In the genomic region with DNA sequence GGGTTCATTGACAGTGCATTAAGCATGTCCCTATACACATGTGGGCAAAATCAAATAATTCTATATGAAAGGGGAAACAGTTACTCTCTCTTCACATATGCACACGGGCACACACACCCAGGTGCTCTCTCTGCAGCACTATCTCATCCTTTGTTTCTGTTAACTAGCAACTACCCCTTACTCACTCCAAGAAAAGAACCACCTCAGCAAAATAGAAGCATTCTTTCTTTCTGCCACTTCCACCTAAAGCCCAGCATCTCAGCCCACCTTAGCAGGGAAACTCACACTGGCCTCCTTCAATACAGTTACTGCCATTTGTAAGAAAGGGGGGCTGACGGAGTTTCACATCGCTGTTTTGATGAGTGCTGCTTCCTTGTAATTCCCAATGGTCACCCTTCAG, we compare ENCODE assay signal across 27 cellular contexts.
"Had no signal": no experiment of that assay in that cellular context is flagged by ENCODE, and none has a peak within 500 bp of the region (broad histone marks: within the 10 kb centered on the region; RNA-seq: fewer than 3 reads in every experiment).

No MANE protein-coding gene starts in this region.

- H3K9me3 Mint-ChIP-seq: central memory CD8-positive, alpha-beta T cell had no signal

- H3K27ac Mint-ChIP-seq: activated CD8-positive, alpha-beta T cell treated with anti-CD3 and anti-CD28 coated beads, Interleukin-2, amount 10 ng/mL, durations not matched to agents 7 days and 5 days; activated naive CD4-positive, alpha-beta T cell treated with anti-CD3 and anti-CD28 coated beads, Interleukin-2, amount 50 U/mL, for 72 hours; activated naive CD8-positive, alpha-beta T cell treated with anti-CD3 and anti-CD28 coated beads, Interleukin-2, amount 50 U/mL, for 24 hours; activated T-helper 1 cell treated with anti-CD3 and anti-CD28 coated beads, Interleukin-12 subunit alpha, Interleukin-12 subunit beta, Interleukin-2, Interleukin-4 antibody, amounts not matched to agents 30 ng/mL and 10 ng/mL and 1 ng/mL, durations not matched to agents 14 hours and 24 hours and 36 hours; T-helper 1 cell treated with Interleukin-12 subunit alpha and Interleukin-12 subunit beta and Interleukin-4 antibody, amounts not matched to agents 30 μg/mL and 1 μg/mL, for 36 hours; WTC11 had no signal

- H3K27ac ChIP-seq: ascending aorta, body of pancreas, PC-9 had no signal

- H3K9me3 ChIP-seq: ascending aorta, body of pancreas had no signal

- H3K4me1 ChIP-seq: ascending aorta had no signal

- H3K27me3 ChIP-seq: ascending aorta, body of pancreas had no signal

- H3K36me3 Mint-ChIP-seq: WTC11 had no signal

- H2AFZ ChIP-seq: PC-9 had no signal

- DNase-seq: activated CD4-positive, alpha-beta T cell treated with anti-CD3 and anti-CD28 coated beads for 48 hours; activated CD4-positive, alpha-beta T cell treated with anti-CD3 and anti-CD28 coated beads, Interleukin-2, amount 50 U/mL, for 4 hours; activated CD8-positive, alpha-beta T cell treated with anti-CD3 and anti-CD28 coated beads, Interleukin-2, amount 10 ng/mL, durations not matched to agents 7 days and 5 days; activated effector memory CD4-positive, alpha-beta T cell treated with anti-CD3 and anti-CD28 coated beads, Interleukin-2, amount 50 U/mL, for 16 hours; activated naive CD4-positive, alpha-beta T cell treated with Interleukin-2 at 50 U/mL for 16 hours; activated naive CD8-positive, alpha-beta T cell treated with anti-CD3 and anti-CD28 coated beads, Interleukin-2, amount 50 U/mL, for 24 hours; amniotic stem cell; body of pancreas; Karpas-422; MM.1S; NCI-H1105; NCI-H1436; NCI-H1694 treated with DMSO at 0.1 percent for 48 hours; NCI-H2029 treated with DMSO at 0.1 percent for 48 hours; NCI-H510A treated with DMSO at 0.1 percent for 48 hours; NCI-H69; NK-92 treated with Interleukin-12 subunit alpha and Interleukin-12 subunit beta, amount 100 ng/mL, for 24 hours; PC-9; SHP77 treated with DMSO at 0.1 percent for 48 hours; T-helper 9 cell had no signal

- FAIRE-seq: bronchial epithelial cell had no signal

- H3K27me3 Mint-ChIP-seq: central memory CD8-positive, alpha-beta T cell had no signal

- H3K4me1 Mint-ChIP-seq: WTC11 had no signal

- H3K4me2 ChIP-seq: PC-9 had no signal

- H3K4me3 Mint-ChIP-seq: activated CD8-positive, alpha-beta T cell treated with anti-CD3 and anti-CD28 coated beads, Interleukin-2, amount 10 ng/mL, durations not matched to agents 7 days and 5 days; activated naive CD8-positive, alpha-beta T cell treated with anti-CD3 and anti-CD28 coated beads, Interleukin-2, amount 50 U/mL, for 24 hours; activated T-helper 1 cell treated with anti-CD3 and anti-CD28 coated beads, Interleukin-12 subunit alpha, Interleukin-12 subunit beta, Interleukin-2, Interleukin-4 antibody, amounts not matched to agents 30 ng/mL and 10 ng/mL and 1 ng/mL, durations not matched to agents 14 hours and 24 hours and 36 hours; central memory CD8-positive, alpha-beta T cell; T-helper 1 cell treated with Interleukin-12 subunit alpha and Interleukin-12 subunit beta and Interleukin-4 antibody, amounts not matched to agents 30 μg/mL and 1 μg/mL, for 36 hours; WTC11 had no signal

- H3K4me3 ChIP-seq: ascending aorta, body of pancreas, PC-9 had no signal

- H3K36me3 ChIP-seq: ascending aorta had no signal

- ATAC-seq: activated CD8-positive, alpha-beta T cell treated with anti-CD3 and anti-CD28 coated beads, Interleukin-2, amount 10 ng/mL, durations not matched to agents 7 days and 5 days; activated naive CD4-positive, alpha-beta T cell treated with anti-CD3 and anti-CD28 coated beads, Interleukin-2, amount 50 U/mL, for 72 hours; activated naive CD8-positive, alpha-beta T cell treated with anti-CD3 and anti-CD28 coated beads, Interleukin-2, amount 50 U/mL, for 24 hours; body of pancreas; WTC11 had no signal
